ENCODE assay signal across 8 cellular contexts in genomic region chr19:48695743-48696352, GRCh38. TPM values are rescaled to one million over a fixed set of nuclear protein-coding genes. Genes with fewer than 3 reads are reported as not detected.
A peak's percentile ranks its signal among the peaks of the same experiment; 100 is the strongest.
DNase-seq lines count a peak whose midpoint lies in the region; ATAC-seq, FAIRE-seq and TF ChIP-seq lines count a peak whose summit lies in the region.

Gene FUT2 (plus strand): TSS chr19:48695971. CDS start chr19:48702957, 6,986 bp downstream.

- TF ChIP-seq CTCF in CD4-positive, alpha-beta T cell (IDR thresholded peaks at IDR 0.05), result no peak

- no peak for DNase-seq in CD4-positive, alpha-beta T cell
- DNase-seq in NCI-H2081 (lab: John Stamatoyannopoulos, UW) (peak; percentile 61 to 81), HTR-8/SVneo (ENCODE audit: insufficient read length, low spot score) (no peak), KBM-7 (no peak), kidney glomerular epithelial cell (lab: John Stamatoyannopoulos, UW) (no peak)
- no peak for DNase-seq in effector memory CD8-positive, alpha-beta T cell
- no peak for DNase-seq in naive thymus-derived CD4-positive, alpha-beta T cell
- no peak for DNase-seq in stimulated activated CD4-positive, alpha-beta T cell treated with anti-CD3 and anti-CD28 coated beads, Interleukin-4, amount 100 ng/mL, for 1 hour

- H3K36me3 Mint-ChIP-seq in CD4-positive, alpha-beta T cell (ENCODE audit: low read depth), result peaks cover 4% of the 10 kb centered on the region
- H3K36me3 Mint-ChIP-seq in effector memory CD8-positive, alpha-beta T cell (ENCODE audit: insufficient read depth), result peaks cover 7% of the 10 kb centered on the region
- peaks cover 0 to 7% (median 5%) of the 10 kb centered on the region in 5 donors for H3K36me3 Mint-ChIP-seq in naive thymus-derived CD4-positive, alpha-beta T cell

- H3K27me3 ChIP-seq in CD4-positive, alpha-beta T cell (ENCODE audit: control insufficient read depth, insufficient read depth, low read length), result peaks cover 18% of the 10 kb centered on the region
- H3K27me3 ChIP-seq in naive thymus-derived CD4-positive, alpha-beta T cell (ENCODE audit: control insufficient read depth in 2 of 2, insufficient read depth in 2 of 2, low read length in 2 of 2), result no peaks in the 10 kb centered on the region

- CTCF ChIA-PET in CD4-positive, alpha-beta T cell (lab: Charles Lee), result no interaction called here
- CTCF ChIA-PET in naive thymus-derived CD4-positive, alpha-beta T cell (lab: Charles Lee), result interaction anchor here (1.2 to 1.4 kb wide), 2 partner anchors 23 to 77 kb away, joined by 3 to 4 read pairs; partner anchors contain the start of genes NTN5, RPL18 and SPHK2

- POLR2A ChIA-PET in CD4-positive, alpha-beta T cell (lab: Charles Lee), result interaction anchor here (1.2 to 1.3 kb wide), 2 partner anchors 18 to 43 kb away, joined by 3 to 6 read pairs; no protein-coding TSS in a partner anchor
- POLR2A ChIA-PET in naive thymus-derived CD4-positive, alpha-beta T cell (lab: Charles Lee), result interaction anchor here (0.5 to 1.4 kb wide), 3 partner anchors 35 to 895 kb away, joined by 3 to 4 read pairs (median 3); no protein-coding TSS in a partner anchor

- peaks cover 9% of the 10 kb centered on the region for H3K4me1 Mint-ChIP-seq in CD4-positive, alpha-beta T cell (ENCODE audit: low read depth)
- peaks cover 7 to 9% of the 10 kb centered on the region in 2 donors for H3K4me1 Mint-ChIP-seq in effector memory CD8-positive, alpha-beta T cell (ENCODE audit: low read depth in 2 of 2)
- H3K4me1 Mint-ChIP-seq in naive thymus-derived CD4-positive, alpha-beta T cell, result peaks cover 6 to 18% (median 8%) of the 10 kb centered on the region in 7 donors

- peaks cover 0 to 6% of the 10 kb centered on the region in 2 donors for H3K4me1 ChIP-seq in naive thymus-derived CD4-positive, alpha-beta T cell (ENCODE audit: control insufficient read depth in 2 of 2, insufficient read depth in 2 of 2, low read length in 2 of 2)

- H3K4me3 Mint-ChIP-seq in CD4-positive, alpha-beta T cell, result peak within 1 kb of the TSS; percentile 3
- H3K4me3 Mint-ChIP-seq in effector memory CD8-positive, alpha-beta T cell, result peak within 1 kb of the TSS; percentile 42 to 68
- peak within 1 kb of the TSS in 9 of 10 donors; percentile 23 to 86 (median 69) for H3K4me3 Mint-ChIP-seq in naive thymus-derived CD4-positive, alpha-beta T cell

- in situ Hi-C loops in KBM-7 (cut with MboI; ENCODE audit: low pct_unique_long_range_greater_than_20kb, low sequenced_read_pairs), result no loop called here

- intact Hi-C loops in CD4-positive, alpha-beta T cell (cut with DNase I, micrococcal nuclease), result no loop called here
- intact Hi-C loops in naive thymus-derived CD4-positive, alpha-beta T cell (cut with micrococcal nuclease), result loop anchor here in 1 of 2 donors (1.0 to 5.0 kb wide), 2 partner anchors 21 to 41 kb away; no protein-coding TSS in a partner anchor

- no peak within 1 kb of the TSS for H3K27ac ChIP-seq in CD4-positive, alpha-beta T cell (ENCODE audit: low read depth, low read length)
- no peak within 1 kb of the TSS for H3K27ac ChIP-seq in naive thymus-derived CD4-positive, alpha-beta T cell (ENCODE audit: low read depth, low read length)

- H3K9me3 Mint-ChIP-seq in CD4-positive, alpha-beta T cell, result no peaks in the 10 kb centered on the region
- no peaks in the 10 kb centered on the region for H3K9me3 Mint-ChIP-seq in effector memory CD8-positive, alpha-beta T cell
- no peaks in the 10 kb centered on the region for H3K9me3 Mint-ChIP-seq in naive thymus-derived CD4-positive, alpha-beta T cell

- FAIRE-seq in HTR-8/SVneo (lab: Jason Lieb, UNC), result no peak

- peak within 1 kb of the TSS; percentile 20 for H3K4me3 ChIP-seq in naive thymus-derived CD4-positive, alpha-beta T cell (ENCODE audit: low read length)

- no peak for ATAC-seq in CD4-positive, alpha-beta T cell (ENCODE audit: poor library complexity)
- ATAC-seq in effector memory CD8-positive, alpha-beta T cell (replicated peaks), result no peak
- ATAC-seq in naive thymus-derived CD4-positive, alpha-beta T cell, result no peak

- H3K27ac Mint-ChIP-seq in CD4-positive, alpha-beta T cell, result no peak within 1 kb of the TSS
- H3K27ac Mint-ChIP-seq in effector memory CD8-positive, alpha-beta T cell, result peak within 1 kb of the TSS in 1 of 2 donors; percentile 62
- peak within 1 kb of the TSS in 4 of 9 donors; percentile 18 to 72 (median 42) for H3K27ac Mint-ChIP-seq in naive thymus-derived CD4-positive, alpha-beta T cell

- no peaks in the 10 kb centered on the region for H3K9me3 ChIP-seq in CD4-positive, alpha-beta T cell (ENCODE audit: control insufficient read depth, low read length)
- H3K9me3 ChIP-seq in naive thymus-derived CD4-positive, alpha-beta T cell (ENCODE audit: control insufficient read depth in 2 of 3, low read length in 3 of 3), result no peaks in the 10 kb centered on the region

- H3K36me3 ChIP-seq in naive thymus-derived CD4-positive, alpha-beta T cell (ENCODE audit: control insufficient read depth in 2 of 3, insufficient read depth in 3 of 3, low read length in 3 of 3), result no peaks in the 10 kb centered on the region

- H3K27me3 Mint-ChIP-seq in CD4-positive, alpha-beta T cell, result peaks cover 16% of the 10 kb centered on the region
- H3K27me3 Mint-ChIP-seq in effector memory CD8-positive, alpha-beta T cell, result peaks cover 17 to 31% of the 10 kb centered on the region in 2 donors
- H3K27me3 Mint-ChIP-seq in naive thymus-derived CD4-positive, alpha-beta T cell, result peaks cover 0 to 21% (median 10%) of the 10 kb centered on the region in 5 donors

RNA-seq across cellular contexts. Expression of gene FUT2, which starts in this region (rescaled TPM):
- total RNA-seq in CD4-positive, alpha-beta T cell, result not detected
- total RNA-seq in naive thymus-derived CD4-positive, alpha-beta T cell, result not detected
- polyA plus RNA-seq in naive thymus-derived CD4-positive, alpha-beta T cell, result under 1 TPM; 0.09 to 0.78 TPM

Comparison
In these comparisons a context has a peak if more than half of its experiments do, and no peak if none do; other contexts are left out.
1. DNase-seq: peak in NCI-H2081 (2 of 2); none in CD4-positive, alpha-beta T cell (0 of 10), effector memory CD8-positive, alpha-beta T cell (0 of 3), naive thymus-derived CD4-positive, alpha-beta T cell (0 of 9), stimulated activated CD4-positive, alpha-beta T cell treated with anti-CD3 and anti-CD28 coated beads, Interleukin-4, amount 100 ng/mL, for 1 hour (single experiment), HTR-8/SVneo (single experiment), KBM-7 (single experiment) and kidney glomerular epithelial cell (single experiment).
2. H3K4me3 Mint-ChIP-seq: peak in every context shown above with its lines; median percentile 69 in naive thymus-derived CD4-positive, alpha-beta T cell; 55 in effector memory CD8-positive, alpha-beta T cell; 3 in CD4-positive, alpha-beta T cell.